Comparison of ENCODE assay signal across 11 cellular contexts in the genomic region with DNA sequence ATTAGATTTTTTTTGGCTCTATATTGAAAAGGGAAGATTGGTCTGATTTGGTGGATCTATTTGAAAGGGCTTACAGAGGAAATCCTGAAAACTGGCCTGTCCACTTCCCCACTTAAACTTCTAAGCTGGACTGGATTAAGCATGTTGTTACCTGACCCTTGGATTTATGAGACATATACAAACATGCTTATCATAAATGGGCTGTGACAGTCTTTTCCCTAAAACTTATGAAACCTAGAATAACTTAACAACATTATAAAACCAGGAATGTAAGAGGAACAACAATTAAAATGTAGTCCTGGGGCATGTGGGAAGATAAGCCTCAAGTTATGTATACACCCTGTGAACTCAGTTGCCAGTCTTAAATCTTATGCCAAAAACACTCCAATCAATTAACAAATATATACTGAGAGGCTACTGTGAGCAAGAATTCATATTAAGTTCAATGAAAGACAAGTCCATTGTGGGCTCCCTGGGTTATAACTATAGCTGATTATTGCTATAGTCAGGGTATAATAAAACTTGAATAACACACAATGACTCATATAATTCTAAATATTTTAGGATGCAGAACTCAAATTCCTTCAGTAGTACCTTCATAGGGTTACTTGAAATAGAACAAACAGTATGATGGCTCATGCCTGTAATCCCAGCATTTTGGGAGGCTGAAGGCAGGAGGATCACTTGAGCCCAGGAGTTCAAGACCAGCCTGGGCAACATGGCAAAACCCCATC.
DNase-seq lines count a peak whose midpoint lies in the region; ATAC-seq and TF ChIP-seq lines count a peak whose summit lies in the region.
"Had no signal": no experiment of that assay in that cellular context is flagged by ENCODE, and none has a peak within 500 bp of the region (broad histone marks: within the 10 kb centered on the region; RNA-seq: fewer than 3 reads in every experiment).

No MANE protein-coding gene starts in this region.

- no peak for ATAC-seq in HCT116
- no peak for ATAC-seq in HG03139 (IDR thresholded peaks at IDR 0.05; ENCODE audit: unreplicated experiment)
- ATAC-seq: stimulated activated naive CD8-positive, alpha-beta T cell treated with anti-CD3 and anti-CD28 coated beads, Interleukin-15, Interleukin-2, amounts not matched to agents 100 U/mL and 50 U/mL, for 24 hours had no signal

- TF ChIP-seq CTCF in HCT116 (IDR thresholded peaks at IDR 0.05 in 2 of 3, conservative IDR thresholded peaks at IDR 0.05 in 1 of 3; ENCODE audit: borderline replicate concordance in 1 of 3, insufficient read depth in 1 of 3, low read depth in 2 of 3, low read length in 2 of 3): no peak
- TF ChIP-seq CTCF in type B pancreatic cell (conservative IDR thresholded peaks at IDR 0.05): no peak

- no peak overlapping the region for H3K27ac ChIP-seq in HCT116 (ENCODE audit: low read depth, low read length)

- H3K4me1 Mint-ChIP-seq in type B pancreatic cell (ENCODE audit: unreplicated experiment): peaks cover 18% of the 10 kb centered on the region

- TF ChIP-seq RAD21 in HCT116 (IDR thresholded peaks at IDR 0.05; ENCODE audit: low read depth): no peak

- H3K4me3 ChIP-seq in HCT116 (replicated peaks in 1 of 2; ENCODE audit: low read depth in 1 of 2, low read length in 2 of 2): no peak overlapping the region
- H3K4me3 ChIP-seq in adipocyte (ENCODE audit: low read length): no peak overlapping the region

- H3K27me3 ChIP-seq in HCT116 (ENCODE audit: insufficient read depth, low read length) (no peaks in the 10 kb centered on the region), adipocyte (replicated peaks; ENCODE audit: control insufficient read depth, insufficient read depth, low read length) (no peaks in the 10 kb centered on the region)

- DNase-seq in HCT116 (ENCODE audit: low read depth, low spot score): no peak
- DNase-seq in adipocyte (ENCODE audit: low read depth): peak; percentile 29
- peak; percentile 28 for DNase-seq in iris pigment epithelial cell (ENCODE audit: low read depth)
- no peak for DNase-seq in type B pancreatic cell (ENCODE audit: extremely low spot score, unreplicated experiment)
- DNase-seq in activated T-cell treated with anti-CD3 and anti-CD28 coated beads, Interleukin-2, amount 50 U/mL, for 48 hours: no peak
- no peak for DNase-seq in NCI-H748 (lab: John Stamatoyannopoulos, UW; ENCODE audit: unreplicated experiment)
- DNase-seq: activated effector memory CD4-positive, alpha-beta T cell treated with Interleukin-2 at 50 U/mL for 16 hours; NCI-H187; stimulated activated naive CD8-positive, alpha-beta T cell treated with anti-CD3 and anti-CD28 coated beads, Interleukin-15, Interleukin-2, amounts not matched to agents 100 U/mL and 50 U/mL, for 24 hours; T-helper 1 cell had no signal

- no TSS peak for BruUV-seq in HCT116 (replicated peaks; lab: Mats Ljungman, UMichigan)

- peaks cover 45 to 53% of the 10 kb centered on the region in 2 experiments for H3K4me1 ChIP-seq in HCT116 (ENCODE audit: control insufficient read depth in 1 of 2, insufficient read depth in 2 of 2, low read length in 2 of 2)
- H3K4me1 ChIP-seq in adipocyte (ENCODE audit: control insufficient read depth, insufficient read depth, low read length): peaks cover 35% of the 10 kb centered on the region

- intact Hi-C loops in HCT116 (cut with micrococcal nuclease): no loop called here

- peaks cover 2% of the 10 kb centered on the region for H3K36me3 Mint-ChIP-seq in type B pancreatic cell

- RAD21 ChIA-PET in HCT116 (lab: Charles Lee; ENCODE audit: low non-redundant PET in 1 of 2, low total read pairs in 2 of 2, uncharacterized antibody in 2 of 2, unreplicated experiment in 2 of 2): no interaction called here

- H3K9me3 Mint-ChIP-seq in type B pancreatic cell: peaks cover 2% of the 10 kb centered on the region

- no peak for TF ChIP-seq POLR2A in HCT116 (IDR thresholded peaks at IDR 0.05; ENCODE audit: borderline replicate concordance, extremely low read depth, insufficient read depth, insufficient read length)

- H4K20me1 ChIP-seq in HCT116 (ENCODE audit: insufficient read depth): no peaks in the 10 kb centered on the region

- H3K9ac ChIP-seq in HCT116 (ENCODE audit: low read length) (0 out of 2 replicates have a peak overlapping the region, but pooled peaks have one; percentile 7), adipocyte (ENCODE audit: low read length) (no peak overlapping the region)

- no peaks in the 10 kb centered on the region for H3K9me2 ChIP-seq in HCT116 (ENCODE audit: insufficient read depth)

- peak overlapping the region; percentile 21; the same call in 1 of the 2 replicates for H3K4me2 ChIP-seq in HCT116 (ENCODE audit: low read length)

- H2AFZ ChIP-seq in HCT116 (ENCODE audit: low read depth, low read length, poor library complexity, severe bottlenecking): no peak overlapping the region

- H3K27ac Mint-ChIP-seq in type B pancreatic cell: peak overlapping the region; percentile 59

- no peaks in the 10 kb centered on the region for H3K27me3 Mint-ChIP-seq in type B pancreatic cell

- H3K79me2 ChIP-seq in HCT116 (ENCODE audit: insufficient read depth, low read length): peaks cover 27% of the 10 kb centered on the region

- H3K36me3 ChIP-seq in HCT116 (ENCODE audit: control insufficient read depth in 1 of 2, insufficient read depth in 2 of 2, low read length in 2 of 2): no peaks in the 10 kb centered on the region
- H3K36me3 ChIP-seq in adipocyte (ENCODE audit: control insufficient read depth, insufficient read depth, low read length, severe bottlenecking): no peaks in the 10 kb centered on the region

- POLR2A ChIA-PET in HCT116 (lab: Charles Lee): no interaction called here

- H3K9me3 ChIP-seq in HCT116 (ENCODE audit: control insufficient read depth in 1 of 2, insufficient read depth in 1 of 2, low read depth in 1 of 2, low read length in 2 of 2) (no peaks in the 10 kb centered on the region), adipocyte (ENCODE audit: control insufficient read depth, low read length) (no peaks in the 10 kb centered on the region)

- CTCF ChIA-PET in HCT116 (lab: Charles Lee): interaction anchor here (0.5 kb wide), 1 partner anchor 100 kb away, joined by 3 read pairs; no protein-coding TSS in a partner anchor

- H3K4me3 Mint-ChIP-seq in type B pancreatic cell: peak overlapping the region; percentile 26

TF ChIP-seq in HCT116, 20 proteins besides CTCF, POLR2A, EP300 and RAD21:
- no peak for TF ChIP-seq SIN3A (IDR thresholded peaks at IDR 0.05; ENCODE audit: low read depth)

Comparison
In these comparisons a context has a peak if more than half of its experiments do, and no peak if none do; other contexts are left out.
1. DNase-seq: peak in adipocyte (single experiment) and iris pigment epithelial cell (single experiment); none in HCT116 (single experiment), type B pancreatic cell (single experiment), activated T-cell treated with anti-CD3 and anti-CD28 coated beads, Interleukin-2, amount 50 U/mL, for 48 hours (0 of 2) and NCI-H748 (single experiment).